ENCODE assay signal across 39 cellular contexts in the genomic region with DNA sequence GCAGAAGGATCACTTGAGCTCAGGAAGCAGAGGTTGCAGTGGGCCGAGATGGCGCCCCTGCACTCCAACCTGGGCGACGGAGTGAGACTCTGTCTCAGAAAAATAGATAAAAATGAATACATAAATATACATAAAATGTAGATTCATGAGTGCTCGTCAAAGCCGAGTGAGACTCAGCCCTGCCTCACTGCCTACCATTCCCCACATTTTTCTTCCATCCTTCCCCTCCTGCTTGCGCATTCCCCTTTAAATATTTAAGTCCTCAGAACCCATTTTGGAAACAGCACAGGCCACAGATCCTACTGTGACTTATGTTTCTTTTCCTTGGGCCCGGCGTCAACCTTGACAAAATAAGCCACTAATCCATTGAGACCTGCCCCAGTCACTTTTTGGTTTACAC.
"Had no signal": no experiment of that assay in that cellular context is flagged by ENCODE, and none has a peak within 500 bp of the region (broad histone marks: within the 10 kb centered on the region; RNA-seq: fewer than 3 reads in every experiment).

No MANE protein-coding gene starts in this region.

- H3K27ac Mint-ChIP-seq: activated CD4-positive, alpha-beta memory T cell treated with anti-CD3 and anti-CD28 coated beads, Interleukin-2, amount 10 ng/mL, durations not matched to agents 7 days and 5 days; activated CD8-positive, alpha-beta memory T cell treated with anti-CD3 and anti-CD28 coated beads, Interleukin-2, amount 10 ng/mL, durations not matched to agents 7 days and 5 days; activated T-cell treated with anti-CD3 and anti-CD28 coated beads, Interleukin-2, amount 50 U/mL, for 72 hours; activated T-helper 17 cell treated with anti-CD3 and anti-CD28 coated beads, Interleukin-2, amount 50 U/mL, for 72 hours had no signal

- H3K4me3 Mint-ChIP-seq: activated CD4-positive, alpha-beta memory T cell treated with anti-CD3 and anti-CD28 coated beads, Interleukin-2, amount 10 ng/mL, durations not matched to agents 7 days and 5 days; activated CD8-positive, alpha-beta memory T cell treated with anti-CD3 and anti-CD28 coated beads, Interleukin-2, amount 10 ng/mL, durations not matched to agents 7 days and 5 days; activated naive CD8-positive, alpha-beta T cell treated with anti-CD3 and anti-CD28 coated beads for 36 hours; activated T-cell treated with anti-CD3 and anti-CD28 coated beads, Interleukin-2, amount 50 U/mL, for 72 hours; activated T-helper 17 cell treated with anti-CD3 and anti-CD28 coated beads, Interleukin-2, amount 50 U/mL, for 72 hours; central memory CD8-positive, alpha-beta T cell had no signal

- H3K4me3 ChIP-seq: cardiac muscle cell, MG63 had no signal

- H3K36me3 ChIP-seq: brain microvascular endothelial cell, cardiac muscle cell had no signal

- DNase-seq: activated CD4-positive, alpha-beta memory T cell treated with anti-CD3 and anti-CD28 coated beads, Interleukin-2, amount 10 ng/mL, durations not matched to agents 7 days and 5 days; activated CD4-positive, alpha-beta T cell treated with anti-CD3 and anti-CD28 coated beads for 1 hour; activated CD4-positive, alpha-beta T cell treated with anti-CD3 and anti-CD28 coated beads for 48 hours; activated CD4-positive, CD25-positive, alpha-beta regulatory T cell; activated CD8-positive, alpha-beta memory T cell treated with anti-CD3 and anti-CD28 coated beads for 24 hours; activated CD8-positive, alpha-beta memory T cell treated with anti-CD3 and anti-CD28 coated beads, Interleukin-2, amount 10 ng/mL, durations not matched to agents 7 days and 5 days; activated CD8-positive, alpha-beta memory T cell treated with anti-CD3 and anti-CD28 coated beads, Interleukin-2, amount 50 U/mL, for 48 hours; activated effector memory CD4-positive, alpha-beta T cell treated with anti-CD3 and anti-CD28 coated beads, Interleukin-2, amount 50 U/mL, for 16 hours; activated naive CD4-positive, alpha-beta T cell; activated naive CD4-positive, alpha-beta T cell treated with anti-CD3 and anti-CD28 coated beads, Interleukin-2, amount 50 U/mL, for 16 hours; activated naive CD8-positive, alpha-beta T cell treated with anti-CD3 and anti-CD28 coated beads for 36 hours; activated T-cell treated with anti-CD3 and anti-CD28 coated beads, Interleukin-2, amount 50 U/mL, for 1 hour; activated T-cell treated with anti-CD3 and anti-CD28 coated beads, Interleukin-2, amount 50 U/mL, for 72 hours; amniotic stem cell; brain microvascular endothelial cell; Karpas-422; KBM-7; MG63; NCI-H1048; NCI-H1105 treated with DMSO at 0.1 percent for 48 hours; NCI-H1436; NCI-H1694; NCI-H1930; NCI-H2081 treated with DMSO at 0.1 percent for 48 hours; NCI-H345; NCI-H524 treated with DMSO at 0.1 percent for 48 hours; NK-92 treated with Interleukin-12 subunit alpha and Interleukin-12 subunit beta, amount 100 ng/mL, for 24 hours; PC-3; SIG-M5; SW 1271; T-helper 1 cell; T-helper 2 cell; T-helper 9 cell had no signal

- H3K4me1 Mint-ChIP-seq: activated CD4-positive, alpha-beta memory T cell treated with anti-CD3 and anti-CD28 coated beads, Interleukin-2, amount 10 ng/mL, durations not matched to agents 7 days and 5 days; activated CD8-positive, alpha-beta memory T cell treated with anti-CD3 and anti-CD28 coated beads, Interleukin-2, amount 10 ng/mL, durations not matched to agents 7 days and 5 days; activated naive CD8-positive, alpha-beta T cell treated with anti-CD3 and anti-CD28 coated beads for 36 hours; activated T-helper 17 cell treated with anti-CD3 and anti-CD28 coated beads, Interleukin-2, amount 50 U/mL, for 72 hours; central memory CD8-positive, alpha-beta T cell had no signal

- ATAC-seq: activated CD8-positive, alpha-beta memory T cell treated with anti-CD3 and anti-CD28 coated beads, Interleukin-2, amount 10 ng/mL, durations not matched to agents 7 days and 5 days; activated T-cell treated with anti-CD3 and anti-CD28 coated beads, Interleukin-2, amount 50 U/mL, for 72 hours; activated T-helper 17 cell treated with anti-CD3 and anti-CD28 coated beads, Interleukin-2, amount 50 U/mL, for 72 hours; PC-3; Right ventricle myocardium inferior had no signal

- FAIRE-seq: RCC 7860 had no signal

- H3K27me3 ChIP-seq: brain microvascular endothelial cell, cardiac muscle cell, MG63 had no signal

- H3K27ac ChIP-seq: brain microvascular endothelial cell, cardiac muscle cell, RWPE1 had no signal

- H3K9me3 Mint-ChIP-seq: activated T-helper 17 cell treated with anti-CD3 and anti-CD28 coated beads, Interleukin-2, amount 50 U/mL, for 72 hours; central memory CD8-positive, alpha-beta T cell had no signal

- H3K27me3 Mint-ChIP-seq: activated CD4-positive, alpha-beta memory T cell treated with anti-CD3 and anti-CD28 coated beads, Interleukin-2, amount 10 ng/mL, durations not matched to agents 7 days and 5 days; activated CD8-positive, alpha-beta memory T cell treated with anti-CD3 and anti-CD28 coated beads, Interleukin-2, amount 10 ng/mL, durations not matched to agents 7 days and 5 days; activated naive CD8-positive, alpha-beta T cell treated with anti-CD3 and anti-CD28 coated beads for 36 hours; activated T-helper 17 cell treated with anti-CD3 and anti-CD28 coated beads, Interleukin-2, amount 50 U/mL, for 72 hours; central memory CD8-positive, alpha-beta T cell had no signal

- H3K9me3 ChIP-seq: MG63 had no signal
